In the genomic region with DNA sequence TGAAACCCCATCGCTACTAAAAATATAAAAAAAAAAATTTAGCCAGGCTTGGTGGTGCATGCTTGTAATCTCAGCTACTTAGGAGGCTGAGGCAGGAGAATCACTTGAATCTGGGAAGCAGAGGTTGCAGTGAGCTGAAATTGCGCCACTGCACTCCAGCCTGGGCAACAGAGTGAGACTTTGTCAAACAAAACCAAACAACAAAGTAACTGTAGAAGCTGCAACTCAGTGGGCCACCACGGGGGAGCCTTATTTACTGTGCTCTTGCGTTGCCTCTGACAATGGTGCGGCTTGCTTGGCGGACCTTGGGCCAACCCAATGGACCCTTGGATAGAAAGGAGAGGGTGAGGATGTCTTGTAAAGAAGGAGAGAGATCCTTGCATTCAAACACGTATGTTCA, we compare ENCODE assay signal across 8 cellular contexts. TPM values are rescaled to one million over a fixed set of nuclear protein-coding genes. Genes with fewer than 3 reads are reported as not detected.
DNase-seq lines count a peak whose midpoint lies in the region; ATAC-seq and TF ChIP-seq lines count a peak whose summit lies in the region.
"Not testable (repeated sequence)": the region's sequence is repeated elsewhere in the genome, so short reads cannot be mapped to it uniquely, and the experiment has no call there.

No MANE protein-coding gene starts in this region.

- DNase-seq in AML-193 (lab: John Stamatoyannopoulos, UW) (peak; percentile 22 to 41), MV-4-11 (lab: John Stamatoyannopoulos, UW) (peak; percentile 57), SKM-1 treated with dmso at 0.1 percent for 144 hours (lab: John Stamatoyannopoulos, UW; ENCODE audit: unreplicated experiment) (peak; percentile 35), chondrocyte (ENCODE audit: low spot score) (peak; percentile 60), lower lobe of right lung (peak; percentile 41)
- DNase-seq in HL-60 (ENCODE audit: low read depth in 1 of 2, low spot score in 1 of 2); trophoblast cell: not testable (repeated sequence)

- H4K12ac ChIP-seq in trophoblast cell (ENCODE audit: low read depth, low read length) = not testable (repeated sequence)

- H3K14ac ChIP-seq in trophoblast cell (ENCODE audit: low read length) = peak overlapping the region; percentile 29

- H3K4me3 ChIP-seq in HL-60 (replicated peaks; ENCODE audit: insufficient read depth, low read length); lower lobe of right lung; trophoblast cell (ENCODE audit: low read depth, low read length); subcutaneous abdominal adipose tissue (ENCODE audit: low read depth in 1 of 5, low read length in 5 of 5): not testable (repeated sequence)

- H3K36me3 ChIP-seq in lower lobe of right lung; trophoblast cell (ENCODE audit: control insufficient read depth in 1 of 2, insufficient read depth in 2 of 2, low read length in 2 of 2); subcutaneous abdominal adipose tissue (ENCODE audit: control insufficient read depth in 5 of 5, insufficient read depth in 5 of 5, low read length in 5 of 5): not testable (repeated sequence)

- not testable (repeated sequence) for H3K9me3 Mint-ChIP-seq in chondrocyte (ENCODE audit: low read depth)

- TF ChIP-seq CTCF in HL-60 (IDR thresholded peaks at IDR 0.05; ENCODE audit: insufficient read depth, low read length); chondrocyte (IDR thresholded peaks at IDR 0.05); lower lobe of right lung (IDR thresholded peaks at IDR 0.05): not testable (repeated sequence)

- not testable (repeated sequence) for H3K79me2 ChIP-seq in trophoblast cell (ENCODE audit: control insufficient read depth, insufficient read depth, low read length, poor library complexity)

- H3K4me2 ChIP-seq in trophoblast cell (ENCODE audit: low read length) = not testable (repeated sequence)

- H3K79me1 ChIP-seq in trophoblast cell (ENCODE audit: low read length) = peaks cover 48% of the 10 kb centered on the region

- H2BK12ac ChIP-seq in trophoblast cell (ENCODE audit: low read length) = peak overlapping the region; percentile 78

- H3K9ac ChIP-seq in trophoblast cell (ENCODE audit: low read length); subcutaneous abdominal adipose tissue (ENCODE audit: low read length in 5 of 5): not testable (repeated sequence)

- peak overlapping the region; percentile 69 for H4K91ac ChIP-seq in trophoblast cell (ENCODE audit: low read depth, low read length)

- H3K9me3 ChIP-seq in lower lobe of right lung; trophoblast cell (ENCODE audit: insufficient read depth, low read depth, low read length); subcutaneous abdominal adipose tissue (ENCODE audit: control insufficient read depth in 5 of 5, low read length in 5 of 5): not testable (repeated sequence)

- H3K23ac ChIP-seq in trophoblast cell (ENCODE audit: low read length) = not testable (repeated sequence)

- peaks cover 66% of the 10 kb centered on the region for H3K4me1 ChIP-seq in lower lobe of right lung
- peaks cover 46 to 75% of the 10 kb centered on the region in 2 experiments for H3K4me1 ChIP-seq in trophoblast cell (ENCODE audit: control insufficient read depth in 1 of 2, insufficient read depth in 2 of 2, low read length in 2 of 2)
- H3K4me1 ChIP-seq in subcutaneous abdominal adipose tissue (ENCODE audit: control insufficient read depth in 5 of 5, insufficient read depth in 5 of 5, low read length in 5 of 5) = peaks cover 9 to 82% (median 76%) of the 10 kb centered on the region in 5 donors

- peak overlapping the region; percentile 21 for H2AK5ac ChIP-seq in trophoblast cell (ENCODE audit: low read length)

- H3K27me3 ChIP-seq in HL-60 (ENCODE audit: insufficient read depth, poor library complexity, severe bottlenecking); lower lobe of right lung (ENCODE audit: low read depth); trophoblast cell (ENCODE audit: insufficient read depth, low read length); subcutaneous abdominal adipose tissue (ENCODE audit: control insufficient read depth in 5 of 5, insufficient read depth in 4 of 5, low read length in 5 of 5): not testable (repeated sequence)

- peak overlapping the region; percentile 47 for H2BK120ac ChIP-seq in trophoblast cell (ENCODE audit: insufficient read depth, low read length, poor library complexity)

- not testable (repeated sequence) for H4K8ac ChIP-seq in trophoblast cell (ENCODE audit: low read depth, low read length)

- H2AFZ ChIP-seq in trophoblast cell (ENCODE audit: insufficient read depth, low read length, poor library complexity) = not testable (repeated sequence)

- H3K27ac Mint-ChIP-seq in chondrocyte (ENCODE audit: unreplicated experiment) = not testable (repeated sequence)

- H3K27ac ChIP-seq in HL-60 (replicated peaks) (peak overlapping the region; percentile 90), subcutaneous abdominal adipose tissue (ENCODE audit: low read depth, low read length) (peak overlapping the region; percentile 87)
- H3K27ac ChIP-seq in lower lobe of right lung; trophoblast cell (ENCODE audit: low read depth, low read length): not testable (repeated sequence)

- H3K4me1 Mint-ChIP-seq in chondrocyte (ENCODE audit: low read depth) = not testable (repeated sequence)

- ATAC-seq in lower lobe of right lung = not testable (repeated sequence)

- H3K18ac ChIP-seq in trophoblast cell (ENCODE audit: low read length) = not testable (repeated sequence)

- H3K36me3 Mint-ChIP-seq in chondrocyte (ENCODE audit: low read depth) = not testable (repeated sequence)

- intact Hi-C loops in lower lobe of right lung (cut with DNase I) = not testable (repeated sequence)

- peak overlapping the region; percentile 36 for H2BK5ac ChIP-seq in trophoblast cell (ENCODE audit: low read depth, low read length, poor library complexity)

- not testable (repeated sequence) for H3K27me3 Mint-ChIP-seq in chondrocyte (ENCODE audit: low read depth)

- H3K4me3 Mint-ChIP-seq in chondrocyte (ENCODE audit: unreplicated experiment) = not testable (repeated sequence)

- WGBS in trophoblast cell (ENCODE audit: extremely low coverage, insufficient coverage, insufficient read length) = no CpG with 5 or more reads among the region's 7 CpGs

- peak overlapping the region; percentile 13 for H3K4ac ChIP-seq in trophoblast cell (ENCODE audit: low read depth, low read length)

RNA-seq across cellular contexts. Expression of a gene that starts 7.3 kb away (rescaled TPM):
- total RNA-seq in chondrocyte (0.56 to 2.2 TPM (median 1.7 TPM) in 3 replicates), lower lobe of right lung (75.1 TPM)
- polyA plus RNA-seq in trophoblast cell (2013) = 148 and 169 TPM in 2 replicates

Comparison
In these comparisons a context has a peak if more than half of its experiments do, and no peak if none do; other contexts are left out.
1. RNA of a gene that starts 7.3 kb away (total RNA-seq): 75.1 TPM in lower lobe of right lung (single experiment); 0.56 to 2.2 TPM in chondrocyte; every median in the first group is over 10 times any median in the second.